Comparison of ENCODE assay signal across 11 cellular contexts in genomic region chr3:30231277-30232141, GRCh38.
A peak's percentile ranks its signal among the peaks of the same experiment; 100 is the strongest.
DNase-seq lines count a peak whose midpoint lies in the region; ATAC-seq, FAIRE-seq and TF ChIP-seq lines count a peak whose summit lies in the region.
"Had no signal": no experiment of that assay in that cellular context is flagged by ENCODE, and none has a peak within 500 bp of the region (broad histone marks: within the 10 kb centered on the region; RNA-seq: fewer than 3 reads in every experiment).

No MANE protein-coding gene starts in this region.

- H3K4me3 ChIP-seq in astrocyte (ENCODE audit: insufficient read depth, low read depth, low read length) (no peak overlapping the region), small intestine (ENCODE audit: low read depth in 1 of 2, low read length in 2 of 2) (no peak overlapping the region), lower leg skin (ENCODE audit: low read depth, poor library complexity, severe bottlenecking) (no peak overlapping the region)

- H3K9me3 ChIP-seq in astrocyte (ENCODE audit: insufficient read depth, low read depth, low read length), result no peaks in the 10 kb centered on the region
- H3K9me3 ChIP-seq in small intestine (ENCODE audit: control insufficient read depth, low read depth), result no peaks in the 10 kb centered on the region

- intact Hi-C loops in left cardiac atrium (cut with DNase I), result no loop called here
- intact Hi-C loops in lower leg skin (cut with DNase I; ENCODE audit: low total_unique reads), result no loop called here

- H3K36me3 ChIP-seq in astrocyte (ENCODE audit: insufficient read depth, low read length), result no peaks in the 10 kb centered on the region
- H3K36me3 ChIP-seq in small intestine (ENCODE audit: control insufficient read depth in 2 of 2, insufficient read depth in 2 of 2, low read length in 2 of 2), result no peaks in the 10 kb centered on the region

- no peaks in the 10 kb centered on the region for H3K27me3 ChIP-seq in astrocyte (ENCODE audit: insufficient read depth, low read length)
- no peaks in the 10 kb centered on the region for H3K27me3 ChIP-seq in small intestine (ENCODE audit: control insufficient read depth in 2 of 2, insufficient read depth in 2 of 2, low read length in 2 of 2)

- no peaks in the 10 kb centered on the region for H3K36me3 Mint-ChIP-seq in astrocyte (ENCODE audit: low read depth, unreplicated experiment)

- ATAC-seq in left cardiac atrium, result peak; percentile 24 to 75
- no peak for ATAC-seq in HG03095 (IDR thresholded peaks at IDR 0.05; ENCODE audit: unreplicated experiment)

- H3K4me1 Mint-ChIP-seq in astrocyte (ENCODE audit: low read depth, unreplicated experiment), result peaks cover 8% of the 10 kb centered on the region

- H4K20me1 ChIP-seq in astrocyte (ENCODE audit: insufficient read depth, low read length), result no peaks in the 10 kb centered on the region

- H3K27ac Mint-ChIP-seq in astrocyte (ENCODE audit: unreplicated experiment), result no peak overlapping the region

- no peak for TF ChIP-seq CTCF in astrocyte (IDR thresholded peaks at IDR 0.05; ENCODE audit: insufficient read depth, low read depth, low read length)
- no peak for TF ChIP-seq CTCF in lower leg skin (IDR thresholded peaks at IDR 0.05)

- no peaks in the 10 kb centered on the region for H3K9me3 Mint-ChIP-seq in astrocyte (ENCODE audit: unreplicated experiment)

- peaks cover 2% of the 10 kb centered on the region for H3K27me3 Mint-ChIP-seq in astrocyte (ENCODE audit: low read depth, unreplicated experiment)

- H2AFZ ChIP-seq in astrocyte (ENCODE audit: low read depth, low read length), result no peak overlapping the region

- no peak overlapping the region for H3K9ac ChIP-seq in astrocyte (ENCODE audit: low read length)

- H3K79me2 ChIP-seq in astrocyte (ENCODE audit: insufficient read depth, low read length), result no peaks in the 10 kb centered on the region

- FAIRE-seq in astrocyte (lab: Jason Lieb, UNC), result peak; percentile 79
- no peak for FAIRE-seq in small intestine (lab: Jason Lieb, UNC)

- H3K4me1 ChIP-seq in astrocyte (ENCODE audit: insufficient read depth, low read length) (peaks cover 26% of the 10 kb centered on the region), small intestine (ENCODE audit: control insufficient read depth in 2 of 2, insufficient read depth in 1 of 2, low read depth in 1 of 2, low read length in 1 of 2) (peaks cover 0 to 2% of the 10 kb centered on the region in 2 donors)

- H3K27ac ChIP-seq in astrocyte (ENCODE audit: low read depth, low read length) (no peak overlapping the region), small intestine (ENCODE audit: low read depth in 1 of 2, low read length in 1 of 2) (no peak overlapping the region)
- H3K27ac ChIP-seq: VCaP had no signal

- DNase-seq in GM04504 (ENCODE audit: low read depth), result peak; percentile 79
- DNase-seq in astrocyte (ENCODE audit: low read depth), result peak; percentile 36
- no peak for DNase-seq in left cardiac atrium
- DNase-seq in small intestine, result peak; percentile 3
- no peak for DNase-seq in iPS-NIHi7 (ENCODE audit: extremely low spot score)
- DNase-seq in GF-D8 (lab: John Stamatoyannopoulos, UW), result no peak
- no peak for DNase-seq in lower leg skin (ENCODE audit: low spot score in 2 of 2)
- DNase-seq: activated effector memory CD4-positive, alpha-beta T cell treated with Interleukin-2 at 50 U/mL for 16 hours; stimulated activated CD4-positive, alpha-beta T cell treated with anti-CD3 and anti-CD28 coated beads, Interleukin-4, amount 100 ng/mL, for 24 hours had no signal

- 89 to 93% (median 91%) methylated on average over 3 of the region's 3 CpGs for WGBS in small intestine, 3 donors
- WGBS in lower leg skin, 2 donors, result 62 to 76% methylated on average over 3 of the region's 3 CpGs

- H3K4me3 Mint-ChIP-seq in astrocyte (ENCODE audit: unreplicated experiment), result no peak overlapping the region

- no peak for TF ChIP-seq POLR2A in lower leg skin (IDR thresholded peaks at IDR 0.05)

- no peak overlapping the region for H3K4me2 ChIP-seq in astrocyte (ENCODE audit: low read length)

Comparison
In these comparisons a context has a peak if more than half of its experiments do, and no peak if none do; other contexts are left out.
1. DNase-seq: peak in GM04504 (single experiment), astrocyte (single experiment) and small intestine (single experiment); none in left cardiac atrium (single experiment), iPS-NIHi7 (single experiment), GF-D8 (single experiment) and lower leg skin (0 of 2).